2 cellular contexts compared by ENCODE assay signal in the genomic region with DNA sequence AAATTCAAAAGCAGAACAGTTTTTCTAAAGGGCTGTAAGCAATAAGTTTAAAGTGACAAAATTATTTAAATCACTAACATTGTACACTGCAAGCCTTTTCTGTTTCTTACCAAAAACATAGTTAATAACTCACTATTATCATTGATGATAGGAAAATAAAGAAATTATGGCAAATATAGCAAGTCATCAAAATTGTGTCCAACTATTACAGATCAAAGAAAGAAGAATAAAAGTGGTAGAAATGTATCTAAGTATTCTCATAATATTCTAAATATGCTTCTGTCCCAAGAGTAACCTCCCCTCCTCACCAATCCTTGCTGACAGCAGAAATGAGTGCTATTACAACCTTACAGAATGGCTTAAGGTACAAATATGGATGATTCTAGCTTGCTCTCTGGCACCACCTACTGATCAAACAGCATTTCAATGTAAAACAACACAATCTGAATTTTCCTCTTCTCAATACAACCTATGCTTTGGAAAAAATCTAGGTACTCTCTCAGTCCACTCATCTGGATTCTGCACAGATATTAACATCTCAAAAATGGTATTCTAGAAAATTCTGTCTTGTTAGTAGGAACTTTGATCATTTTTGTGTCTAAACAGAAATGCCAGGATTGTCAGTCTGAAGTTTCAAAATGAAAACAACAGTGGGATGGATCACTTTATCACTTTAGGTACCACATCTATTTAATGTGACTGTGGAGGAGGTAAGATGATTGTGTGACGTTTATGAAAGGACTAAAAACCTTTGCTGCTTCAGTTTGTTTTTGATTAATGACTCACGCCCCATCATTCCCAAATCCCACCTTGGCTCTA.
TF ChIP-seq lines count a peak whose summit lies in the region.

No MANE protein-coding gene starts in this region.

TF ChIP-seq in IMR-90, 13 proteins besides CTCF, POLR2A, EP300 and RAD21:
- no peak for TF ChIP-seq MXI1 (IDR thresholded peaks at IDR 0.05; ENCODE audit: borderline replicate concordance, low read depth, low read length)
- TF ChIP-seq, protein P1, sequence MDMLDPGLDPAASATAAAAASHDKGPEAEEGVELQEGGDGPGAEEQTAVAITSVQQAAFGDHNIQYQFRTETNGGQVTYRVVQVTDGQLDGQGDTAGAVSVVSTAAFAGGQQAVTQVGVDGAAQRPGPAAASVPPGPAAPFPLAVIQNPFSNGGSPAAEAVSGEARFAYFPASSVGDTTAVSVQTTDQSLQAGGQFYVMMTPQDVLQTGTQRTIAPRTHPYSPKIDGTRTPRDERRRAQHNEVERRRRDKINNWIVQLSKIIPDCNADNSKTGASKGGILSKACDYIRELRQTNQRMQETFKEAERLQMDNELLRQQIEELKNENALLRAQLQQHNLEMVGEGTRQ (IDR thresholded peaks at IDR 0.05; ENCODE audit: low read depth, low read length), result no peak
- TF ChIP-seq SMC3 (IDR thresholded peaks at IDR 0.05; ENCODE audit: low read depth, low read length), result peak; percentile 54
- no peak for TF ChIP-seq MAFK (IDR thresholded peaks at IDR 0.05; ENCODE audit: low read depth, low read length)

TF ChIP-seq in H1, 55 proteins besides CTCF, POLR2A, EP300 and RAD21:
- no peak for TF ChIP-seq SUZ12 (IDR thresholded peaks at IDR 0.05; ENCODE audit: low read length)
- TF ChIP-seq YY1 (IDR thresholded peaks at IDR 0.05; ENCODE audit: low read depth, low read length), result peak; percentile 34; the same call in 1 of the 2 replicates
TF ChIP-seq in H1: peak in this region for 1.
